In genomic region chr2:232120911-232121310, GRCh38 we compare ENCODE assay signal across 26 cellular contexts.
DNase-seq lines count a peak whose midpoint lies in the region; ATAC-seq and TF ChIP-seq lines count a peak whose summit lies in the region.
"Had no signal": no experiment of that assay in that cellular context is flagged by ENCODE, and none has a peak within 500 bp of the region (broad histone marks: within the 10 kb centered on the region; RNA-seq: fewer than 3 reads in every experiment).

No MANE protein-coding gene starts in this region.

- H3K4me3 Mint-ChIP-seq in chondrocyte (ENCODE audit: unreplicated experiment) = no peak overlapping the region
- H3K4me3 Mint-ChIP-seq in mesothelial cell of epicardium = no peak overlapping the region
- no peak overlapping the region for H3K4me3 Mint-ChIP-seq in activated T-cell treated with anti-CD3 and anti-CD28 coated beads, Interleukin-2, amount 50 U/mL, for 72 hours
- H3K4me3 Mint-ChIP-seq: B cell, CD14-positive monocyte had no signal

- H3K4me3 ChIP-seq in HEK293 (ENCODE audit: low read depth, low read length) (no peak overlapping the region), coronary artery (no peak overlapping the region)
- H3K4me3 ChIP-seq: A549, GM12878 had no signal

- ATAC-seq in activated T-cell treated with anti-CD3 and anti-CD28 coated beads, Interleukin-2, amount 50 U/mL, for 72 hours (replicated peaks in 1 of 2) = no peak
- ATAC-seq: A549, GM12878, HepG2 had no signal

- no peaks in the 10 kb centered on the region for H3K27me3 Mint-ChIP-seq in chondrocyte (ENCODE audit: low read depth)
- no peaks in the 10 kb centered on the region for H3K27me3 Mint-ChIP-seq in mesothelial cell of epicardium (ENCODE audit: low read depth)
- no peaks in the 10 kb centered on the region for H3K27me3 Mint-ChIP-seq in activated T-cell treated with anti-CD3 and anti-CD28 coated beads, Interleukin-2, amount 50 U/mL, for 72 hours (ENCODE audit: low read depth)
- H3K27me3 Mint-ChIP-seq: B cell had no signal

- POLR2A ChIA-PET in HEK293 (lab: Yijun Ruan, JAX) = no interaction called here

- peak; percentile 37 for DNase-seq in CMK (ENCODE audit: low read depth)
- DNase-seq in chondrocyte (ENCODE audit: low spot score) = no peak
- no peak for DNase-seq in mesothelial cell of epicardium (ENCODE audit: low spot score in 2 of 2, unreplicated experiment in 2 of 2)
- no peak for DNase-seq in NOMO-1 treated with DMSO at 0.1 percent for 48 hours (lab: John Stamatoyannopoulos, UW; ENCODE audit: unreplicated experiment)
- no peak for DNase-seq in NCI-H510A treated with DMSO at 0.1 percent for 48 hours (lab: John Stamatoyannopoulos, UW)
- no peak for DNase-seq in coronary artery (ENCODE audit: low spot score)
- DNase-seq in activated T-cell treated with anti-CD3 and anti-CD28 coated beads, Interleukin-2, amount 50 U/mL, for 72 hours = no peak
- DNase-seq: COR-L47, DMS 273 treated with DMSO at 0.1 percent for 48 hours, DMS79 treated with DMSO at 0.1 percent for 48 hours, H7, KBM-7, MM.1S, NCI-H1048, NCI-H1436, NCI-H187 treated with DMSO at 0.1 percent for 48 hours, NCI-H2107, NCI-H510A, Right ventricle myocardium superior had no signal

- no peak overlapping the region for H3K27ac ChIP-seq in HEK293 (ENCODE audit: extremely low read depth, low read depth, low read length)
- H3K27ac ChIP-seq in coronary artery = no peak overlapping the region
- H3K27ac ChIP-seq: A549, HL-60 had no signal

- no peaks in the 10 kb centered on the region for H3K9me3 ChIP-seq in HEK293 (ENCODE audit: control insufficient read depth, insufficient read depth, low read depth, low read length)
- H3K9me3 ChIP-seq: A549 had no signal

- peaks cover 7% of the 10 kb centered on the region for H3K9me3 Mint-ChIP-seq in chondrocyte (ENCODE audit: low read depth)
- H3K9me3 Mint-ChIP-seq in mesothelial cell of epicardium = peaks cover 11% of the 10 kb centered on the region
- no peaks in the 10 kb centered on the region for H3K9me3 Mint-ChIP-seq in activated T-cell treated with anti-CD3 and anti-CD28 coated beads, Interleukin-2, amount 50 U/mL, for 72 hours

- H3K27ac Mint-ChIP-seq in chondrocyte (ENCODE audit: unreplicated experiment) (peak overlapping the region; percentile 19), mesothelial cell of epicardium (peak overlapping the region; percentile 66)
- H3K27ac Mint-ChIP-seq in activated T-cell treated with anti-CD3 and anti-CD28 coated beads, Interleukin-2, amount 50 U/mL, for 72 hours = no peak overlapping the region
- H3K27ac Mint-ChIP-seq: B cell had no signal

- H3K36me3 ChIP-seq in HEK293 (ENCODE audit: control insufficient read depth in 2 of 2, insufficient read depth in 1 of 2, low read length in 2 of 2) = no peaks in the 10 kb centered on the region

- H3K4me1 ChIP-seq in HEK293 (ENCODE audit: control insufficient read depth, insufficient read depth, low read length) = peaks cover 5% of the 10 kb centered on the region; the same call in 1 of the 2 replicates
- H3K4me1 ChIP-seq: A549 had no signal

- H3K4me1 Mint-ChIP-seq in chondrocyte (ENCODE audit: low read depth) (peaks cover 9% of the 10 kb centered on the region), mesothelial cell of epicardium (peaks cover 11% of the 10 kb centered on the region)
- peaks cover 9% of the 10 kb centered on the region for H3K4me1 Mint-ChIP-seq in activated T-cell treated with anti-CD3 and anti-CD28 coated beads, Interleukin-2, amount 50 U/mL, for 72 hours (ENCODE audit: low read depth)
- H3K4me1 Mint-ChIP-seq: B cell, CD14-positive monocyte had no signal

- CTCF ChIA-PET in HEK293 (lab: Yijun Ruan, JAX) = interaction anchor here (0.6 kb wide), 1 partner anchor 11 kb away, joined by 3 read pairs; no protein-coding TSS in a partner anchor

- TF ChIP-seq CTCF in HEK293 (tag by site-specific recombination; IDR thresholded peaks at IDR 0.05) = no peak
- no peak for TF ChIP-seq CTCF in chondrocyte (IDR thresholded peaks at IDR 0.05)
- TF ChIP-seq CTCF in mesothelial cell of epicardium (IDR thresholded peaks at IDR 0.05; ENCODE audit: unreplicated experiment) = no peak
- no peak for TF ChIP-seq CTCF in coronary artery (IDR thresholded peaks at IDR 0.05)

- H3K36me3 Mint-ChIP-seq in chondrocyte (ENCODE audit: low read depth) (peaks cover 9% of the 10 kb centered on the region), mesothelial cell of epicardium (peaks cover 11% of the 10 kb centered on the region)
- no peaks in the 10 kb centered on the region for H3K36me3 Mint-ChIP-seq in activated T-cell treated with anti-CD3 and anti-CD28 coated beads, Interleukin-2, amount 50 U/mL, for 72 hours (ENCODE audit: insufficient read depth in 2 of 2)

TF ChIP-seq in HEK293, 187 proteins besides CTCF, POLR2A, EP300 and RAD21:
- TF ChIP-seq ZNF155 (tag by site-specific recombination; IDR thresholded peaks at IDR 0.05) = no peak
- TF ChIP-seq ZFHX2 (tag by site-specific recombination; conservative IDR thresholded peaks at IDR 0.05) = peak; percentile 58
- no peak for TF ChIP-seq ZNF433 (tag by site-specific recombination; IDR thresholded peaks at IDR 0.05; ENCODE audit: low read depth)
- TF ChIP-seq EGR2 (tag by site-specific recombination; IDR thresholded peaks at IDR 0.05; ENCODE audit: low read depth) = peak; percentile 46; the same call in 1 of the 2 replicates
TF ChIP-seq in HEK293: peak in this region for 2.
